21 cellular contexts compared by ENCODE assay signal in the genomic region with DNA sequence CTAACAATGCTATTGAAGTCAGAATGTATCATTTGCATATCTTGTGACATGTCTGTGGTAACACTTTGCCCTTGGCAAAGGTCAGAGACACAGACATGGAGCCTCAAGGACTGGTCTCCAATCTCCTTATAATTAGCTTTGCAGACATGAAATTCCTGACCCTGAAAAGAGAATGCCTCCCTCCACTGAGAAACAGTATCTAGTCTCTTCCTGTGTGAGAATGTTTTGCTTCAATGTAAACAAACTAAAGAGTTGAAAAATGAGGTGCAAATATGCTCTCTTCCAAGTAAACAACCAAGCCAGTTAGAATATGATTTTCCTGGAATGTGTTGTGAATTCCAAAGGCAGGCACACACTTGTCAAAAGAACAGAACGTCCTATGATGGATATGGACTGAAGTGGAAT.
A peak's percentile ranks its signal among the peaks of the same experiment; 100 is the strongest.
DNase-seq lines count a peak whose midpoint lies in the region; TF ChIP-seq lines count a peak whose summit lies in the region.
"Had no signal": no experiment of that assay in that cellular context is flagged by ENCODE, and none has a peak within 500 bp of the region (broad histone marks: within the 10 kb centered on the region; RNA-seq: fewer than 3 reads in every experiment).

No MANE protein-coding gene starts in this region.

- POLR2A ChIA-PET in HEK293T (lab: Yijun Ruan, JAX): no interaction called here

- CTCF ChIA-PET in HEK293T (lab: Yijun Ruan, JAX): interaction anchor here (0.8 kb wide), 1 partner anchor 408 kb away, joined by 3 read pairs; no protein-coding TSS in a partner anchor

- H4K20me1 ChIP-seq in neural progenitor cell (ENCODE audit: low read depth): no peaks in the 10 kb centered on the region

- H3K27me3 Mint-ChIP-seq in neural progenitor cell (ENCODE audit: insufficient read depth, low read depth): peaks cover 2% of the 10 kb centered on the region
- H3K27me3 Mint-ChIP-seq: central memory CD8-positive, alpha-beta T cell; naive thymus-derived CD4-positive, alpha-beta T cell had no signal

- H3K9ac ChIP-seq in adipocyte (ENCODE audit: low read length) (peak overlapping the region; percentile 35), neural progenitor cell (no peak overlapping the region)

- H3K36me3 ChIP-seq in adipocyte (ENCODE audit: control insufficient read depth, insufficient read depth, low read length, severe bottlenecking) (no peaks in the 10 kb centered on the region), neural progenitor cell (no peaks in the 10 kb centered on the region)
- H3K36me3 ChIP-seq: thoracic aorta had no signal

- H3K9me3 ChIP-seq in adipocyte (ENCODE audit: control insufficient read depth, low read length) (no peaks in the 10 kb centered on the region), neural progenitor cell (ENCODE audit: low read depth) (no peaks in the 10 kb centered on the region)
- H3K9me3 ChIP-seq: A549, psoas muscle, thoracic aorta had no signal

- no peaks in the 10 kb centered on the region for H3F3A ChIP-seq in neural progenitor cell (ENCODE audit: low read depth)

- no peak overlapping the region for H3K4me2 ChIP-seq in neural progenitor cell
- H3K4me2 ChIP-seq: A549 had no signal

- in situ Hi-C loops in Caki2 (cut with HindIII; ENCODE audit: low pct_unique_long_range_greater_than_20kb, low sequenced_read_pairs): no loop called here

- no peaks in the 10 kb centered on the region for H3K27me3 ChIP-seq in adipocyte (replicated peaks; ENCODE audit: control insufficient read depth, insufficient read depth, low read length)
- H3K27me3 ChIP-seq in neural progenitor cell: no peaks in the 10 kb centered on the region

- peaks cover 8% of the 10 kb centered on the region for H3K4me1 Mint-ChIP-seq in neural progenitor cell
- H3K4me1 Mint-ChIP-seq: central memory CD8-positive, alpha-beta T cell; naive thymus-derived CD4-positive, alpha-beta T cell had no signal

- H3K79me2 ChIP-seq in neural progenitor cell (ENCODE audit: low read depth): no peaks in the 10 kb centered on the region

- DNase-seq in Caki2 (ENCODE audit: low read depth) (peak; percentile 54), adipocyte (ENCODE audit: low read depth) (peak; percentile 54), fibroblast of pulmonary artery (ENCODE audit: low read depth) (peak; percentile 31), neural progenitor cell (ENCODE audit: low spot score) (no peak), AML-193 (lab: John Stamatoyannopoulos, UW) (no peak), NCI-H748 treated with DMSO at 0.1 percent for 48 hours (lab: John Stamatoyannopoulos, UW) (no peak), HEK293T (ENCODE audit: extremely low spot score) (no peak)
- no peak for DNase-seq in stimulated activated CD4-positive, alpha-beta T cell treated with anti-CD3 and anti-CD28 coated beads, Interleukin-15, amount 100 ng/mL, for 24 hours
- DNase-seq: activated CD4-positive, alpha-beta T cell treated with anti-CD3 and anti-CD28 coated beads for 48 hours; activated effector memory CD4-positive, alpha-beta T cell treated with Interleukin-2 at 50 U/mL for 16 hours; endodermal cell; left ventricle myocardium superior; naive thymus-derived CD4-positive, alpha-beta T cell; NCI-H1694; NCI-H345; NK-92 treated with Interleukin-12 subunit alpha and Interleukin-12 subunit beta, amount 100 ng/mL, for 24 hours; psoas muscle had no signal

- H3K4me3 Mint-ChIP-seq in neural progenitor cell: no peak overlapping the region
- H3K4me3 Mint-ChIP-seq: central memory CD8-positive, alpha-beta T cell; endodermal cell; naive thymus-derived CD4-positive, alpha-beta T cell had no signal

- H3K27ac Mint-ChIP-seq in neural progenitor cell: peak overlapping the region; percentile 39
- H3K27ac Mint-ChIP-seq: endodermal cell; naive thymus-derived CD4-positive, alpha-beta T cell had no signal

- peaks cover 3% of the 10 kb centered on the region for H3K9me3 Mint-ChIP-seq in neural progenitor cell
- H3K9me3 Mint-ChIP-seq: endodermal cell had no signal

- H3K4me3 ChIP-seq in adipocyte (ENCODE audit: low read length): no peak overlapping the region
- H3K4me3 ChIP-seq in fibroblast of pulmonary artery (replicated peaks; ENCODE audit: low read depth, low read length): no peak overlapping the region
- H3K4me3 ChIP-seq in neural progenitor cell: no peak overlapping the region
- H3K4me3 ChIP-seq: A549, psoas muscle, thoracic aorta had no signal

- H2AFZ ChIP-seq in neural progenitor cell (replicated peaks): no peak overlapping the region

- TF ChIP-seq CTCF in fibroblast of pulmonary artery (IDR thresholded peaks at IDR 0.05; ENCODE audit: low read length, missing control alignments) (no peak), neural progenitor cell (IDR thresholded peaks at IDR 0.05) (no peak)

- H3K4me1 ChIP-seq in adipocyte (ENCODE audit: control insufficient read depth, insufficient read depth, low read length) (peaks cover 38% of the 10 kb centered on the region), neural progenitor cell (peaks cover 3% of the 10 kb centered on the region)
- H3K4me1 ChIP-seq: psoas muscle had no signal

- no peak overlapping the region for H3K27ac ChIP-seq in neural progenitor cell
- H3K27ac ChIP-seq: C4-2B, psoas muscle, thoracic aorta had no signal

- H3K36me3 Mint-ChIP-seq in neural progenitor cell: no peaks in the 10 kb centered on the region
- H3K36me3 Mint-ChIP-seq: naive thymus-derived CD4-positive, alpha-beta T cell had no signal

TF ChIP-seq in HEK293T, 16 proteins besides CTCF, POLR2A, EP300 and RAD21:
- TF ChIP-seq FOXA1 (IDR thresholded peaks at IDR 0.05): no peak
- TF ChIP-seq LEF1 (IDR thresholded peaks at IDR 0.05; ENCODE audit: borderline replicate concordance): no peak
- no peak for TF ChIP-seq TARDBP (IDR thresholded peaks at IDR 0.05)
- TF ChIP-seq CTBP1 (IDR thresholded peaks at IDR 0.05; ENCODE audit: borderline replicate concordance): no peak
- TF ChIP-seq BHLHE40 (IDR thresholded peaks at IDR 0.05; ENCODE audit: borderline replicate concordance): no peak
- TF ChIP-seq, protein P1, sequence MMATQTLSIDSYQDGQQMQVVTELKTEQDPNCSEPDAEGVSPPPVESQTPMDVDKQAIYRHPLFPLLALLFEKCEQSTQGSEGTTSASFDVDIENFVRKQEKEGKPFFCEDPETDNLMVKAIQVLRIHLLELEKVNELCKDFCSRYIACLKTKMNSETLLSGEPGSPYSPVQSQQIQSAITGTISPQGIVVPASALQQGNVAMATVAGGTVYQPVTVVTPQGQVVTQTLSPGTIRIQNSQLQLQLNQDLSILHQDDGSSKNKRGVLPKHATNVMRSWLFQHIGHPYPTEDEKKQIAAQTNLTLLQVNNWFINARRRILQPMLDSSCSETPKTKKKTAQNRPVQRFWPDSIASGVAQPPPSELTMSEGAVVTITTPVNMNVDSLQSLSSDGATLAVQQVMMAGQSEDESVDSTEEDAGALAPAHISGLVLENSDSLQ (IDR thresholded peaks at IDR 0.05): no peak
- no peak for TF ChIP-seq HDGF (IDR thresholded peaks at IDR 0.05; ENCODE audit: borderline replicate concordance)
- no peak for TF ChIP-seq L3MBTL2 (conservative IDR thresholded peaks at IDR 0.05)
- no peak for TF ChIP-seq SUZ12 (IDR thresholded peaks at IDR 0.05)
- TF ChIP-seq ELF4 (IDR thresholded peaks at IDR 0.05): no peak
- TF ChIP-seq NFRKB (IDR thresholded peaks at IDR 0.05): no peak

Comparison
In these comparisons a context has a peak if more than half of its experiments do, and no peak if none do; other contexts are left out.
1. DNase-seq: peak in Caki2 (single experiment), adipocyte (single experiment) and fibroblast of pulmonary artery (single experiment); none in neural progenitor cell (single experiment), AML-193 (0 of 2), NCI-H748 treated with DMSO at 0.1 percent for 48 hours (single experiment), HEK293T (single experiment) and stimulated activated CD4-positive, alpha-beta T cell treated with anti-CD3 and anti-CD28 coated beads, Interleukin-15, amount 100 ng/mL, for 24 hours (single experiment).